11 cellular contexts compared by ENCODE assay signal in the genomic region with DNA sequence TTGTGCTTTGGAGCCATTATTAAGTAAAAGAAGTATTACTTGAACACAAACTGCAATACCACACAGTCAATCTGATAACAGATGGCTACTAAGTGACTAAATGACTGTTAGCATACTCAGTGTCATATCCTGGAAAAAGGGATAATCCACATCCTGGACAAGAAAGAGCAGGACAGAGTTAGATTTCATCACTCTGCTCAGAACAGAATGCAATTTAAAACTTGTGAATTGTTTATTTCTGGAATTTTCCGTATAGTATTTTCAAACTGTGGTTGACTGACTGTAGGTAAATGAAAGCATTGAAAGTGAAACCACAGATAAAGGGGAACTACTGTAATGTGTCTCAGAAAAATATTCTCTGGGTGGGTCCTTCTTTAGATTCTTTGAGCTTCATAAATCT.
DNase-seq lines count a peak whose midpoint lies in the region; ATAC-seq, FAIRE-seq and TF ChIP-seq lines count a peak whose summit lies in the region.
"Had no signal": no experiment of that assay in that cellular context is flagged by ENCODE, and none has a peak within 500 bp of the region (broad histone marks: within the 10 kb centered on the region; RNA-seq: fewer than 3 reads in every experiment).

No MANE protein-coding gene starts in this region.

- ATAC-seq in GM19025 (IDR thresholded peaks at IDR 0.05; ENCODE audit: low read depth, unreplicated experiment), result peak; percentile 85
- ATAC-seq in GM21786 (IDR thresholded peaks at IDR 0.05; ENCODE audit: unreplicated experiment), result peak; percentile 92
- peak; percentile 87 for ATAC-seq in HG03280 (IDR thresholded peaks at IDR 0.05; ENCODE audit: unreplicated experiment)
- ATAC-seq in GM12878, result peak; percentile 95
- ATAC-seq in HepG2, result no peak
- ATAC-seq: activated T-helper 17 cell treated with anti-CD3 and anti-CD28 coated beads, Interleukin-2, amount 50 U/mL, for 72 hours; gastroesophageal sphincter had no signal

- H3K4me2 ChIP-seq in GM12878 (ENCODE audit: control insufficient read depth, insufficient read depth), result peak overlapping the region; percentile 70
- no peak overlapping the region for H3K4me2 ChIP-seq in HepG2 (ENCODE audit: low read depth, low read length)

- no peak for TF ChIP-seq POLR2A in GM12878 (IDR thresholded peaks at IDR 0.05; ENCODE audit: low read depth, low read length)
- TF ChIP-seq POLR2A in HepG2 (IDR thresholded peaks at IDR 0.05; ENCODE audit: insufficient read depth in 1 of 2, low read depth in 2 of 2, low read length in 2 of 2), result no peak
- TF ChIP-seq POLR2A in breast epithelium (IDR thresholded peaks at IDR 0.05), result no peak

- H3K4me3 ChIP-seq in GM12878 (0 out of 2 replicates have a peak overlapping the region, but pooled peaks have one; percentile 51), HepG2 (replicated peaks in 1 of 3; ENCODE audit: insufficient read depth in 1 of 3, low read depth in 2 of 3, low read length in 3 of 3) (no peak overlapping the region), dorsolateral prefrontal cortex (no peak overlapping the region), breast epithelium (no peak overlapping the region)
- H3K4me3 ChIP-seq: gastroesophageal sphincter, right atrium auricular region had no signal

- SMC1A ChIA-PET in GM12878 (lab: Charles Lee; ENCODE audit: uncharacterized antibody, unreplicated experiment), result no interaction called here

- RAD21 ChIA-PET in GM12878 (lab: Charles Lee; ENCODE audit: unreplicated experiment), result no interaction called here

- H3K4me3 Mint-ChIP-seq in activated CD4-positive, alpha-beta memory T cell treated with anti-CD3 and anti-CD28 coated beads for 36 hours, result no peak overlapping the region
- H3K4me3 Mint-ChIP-seq: activated T-helper 17 cell treated with anti-CD3 and anti-CD28 coated beads, Interleukin-2, amount 50 U/mL, for 72 hours had no signal

- no peak overlapping the region for H3K27ac Mint-ChIP-seq in activated CD4-positive, alpha-beta memory T cell treated with anti-CD3 and anti-CD28 coated beads for 36 hours
- H3K27ac Mint-ChIP-seq: activated T-helper 17 cell treated with anti-CD3 and anti-CD28 coated beads, Interleukin-2, amount 50 U/mL, for 72 hours had no signal

- no peak for TF ChIP-seq RAD21 in GM12878 (IDR thresholded peaks at IDR 0.05; ENCODE audit: insufficient read depth, low read depth, low read length)
- no peak for TF ChIP-seq RAD21 in HepG2 (CRISPR knock-in tag; IDR thresholded peaks at IDR 0.05)

- peaks cover 5% of the 10 kb centered on the region for H3K36me3 Mint-ChIP-seq in activated CD4-positive, alpha-beta memory T cell treated with anti-CD3 and anti-CD28 coated beads for 36 hours

- H3K9me3 ChIP-seq in GM12878 (replicated peaks; ENCODE audit: control insufficient read depth, insufficient read depth, low read length) (no peaks in the 10 kb centered on the region; the same call in 2 of the 3 replicates), HepG2 (ENCODE audit: low read length) (no peaks in the 10 kb centered on the region), breast epithelium (peaks cover 9 to 39% of the 10 kb centered on the region in 2 donors)

- POLR2A ChIA-PET in GM12878 (lab: Charles Lee), result no interaction called here
- POLR2A ChIA-PET in HepG2 (lab: Yijun Ruan, JAX), result no interaction called here
- POLR2A ChIA-PET in activated CD4-positive, alpha-beta memory T cell treated with anti-CD3 and anti-CD28 coated beads for 36 hours (lab: Charles Lee), result no interaction called here

- 9% methylated on average over 1 of the region's 1 CpG for WGBS in GM12878 (ENCODE audit: insufficient coverage, insufficient replicate concordance, low lambda C conversion rate, missing lambda C conversion rate)
- WGBS in HepG2 (ENCODE audit: low lambda C conversion rate), result 91% methylated on average over 1 of the region's 1 CpG

- peak; percentile 86 for FAIRE-seq in GM12878 (lab: Jason Lieb, UNC)
- no peak for FAIRE-seq in HepG2 (lab: Jason Lieb, UNC)

- in situ Hi-C loops in GM12878 (cut with MboI) (no loop called here), HepG2 (cut with HindIII; ENCODE audit: extremely low pct_ligation_motif_present, low pct_unique_long_range_greater_than_20kb) (no loop called here)

- H3K9ac ChIP-seq in GM12878 (ENCODE audit: control insufficient read depth, insufficient read depth, low read length) (no peak overlapping the region), HepG2 (ENCODE audit: insufficient read depth, low read depth, low read length) (no peak overlapping the region)

- DNase-seq in GM12878 (ENCODE audit: low read depth, low spot score) (no peak), HepG2 (ENCODE audit: low spot score) (no peak), dorsolateral prefrontal cortex (no peak), breast epithelium (ENCODE audit: low spot score in 2 of 2) (no peak)
- DNase-seq in activated CD4-positive, alpha-beta memory T cell treated with anti-CD3 and anti-CD28 coated beads for 36 hours, result no peak

- H3K27me3 ChIP-seq in GM12878 (replicated peaks in 1 of 2; ENCODE audit: control insufficient read depth in 2 of 2, insufficient read depth in 2 of 2, low read length in 1 of 2) (no peaks in the 10 kb centered on the region), HepG2 (ENCODE audit: control insufficient read depth in 1 of 2, insufficient read depth in 2 of 2, low read length in 2 of 2) (no peaks in the 10 kb centered on the region), dorsolateral prefrontal cortex (no peaks in the 10 kb centered on the region), breast epithelium (no peaks in the 10 kb centered on the region)
- H3K27me3 ChIP-seq: gastroesophageal sphincter, right atrium auricular region had no signal

- H3K36me3 ChIP-seq in GM12878 (ENCODE audit: control insufficient read depth in 2 of 2, insufficient read depth in 2 of 2, low read length in 1 of 2), result no peaks in the 10 kb centered on the region
- no peaks in the 10 kb centered on the region for H3K36me3 ChIP-seq in HepG2 (replicated peaks in 1 of 2; ENCODE audit: control insufficient read depth in 1 of 2, insufficient read depth in 2 of 2, low read length in 2 of 2)
- H3K36me3 ChIP-seq in breast epithelium, result no peaks in the 10 kb centered on the region
- H3K36me3 ChIP-seq: gastroesophageal sphincter, right atrium auricular region had no signal

- H3K27ac ChIP-seq in GM12878 (ENCODE audit: control insufficient read depth, insufficient read depth), result no peak overlapping the region; the same call in 1 of the 2 replicates
- no peak overlapping the region for H3K27ac ChIP-seq in HepG2 (ENCODE audit: extremely low read length, insufficient read depth, low read length)
- H3K27ac ChIP-seq in dorsolateral prefrontal cortex, result no peak overlapping the region
- H3K27ac ChIP-seq in breast epithelium, result no peak overlapping the region
- H3K27ac ChIP-seq: gastroesophageal sphincter, right atrium auricular region had no signal

- H3K79me2 ChIP-seq in GM12878 (ENCODE audit: control insufficient read depth, insufficient read depth, low read length), result no peaks in the 10 kb centered on the region
- no peaks in the 10 kb centered on the region for H3K79me2 ChIP-seq in HepG2 (ENCODE audit: insufficient read depth, low read length)

- no peaks in the 10 kb centered on the region for H3K27me3 Mint-ChIP-seq in activated CD4-positive, alpha-beta memory T cell treated with anti-CD3 and anti-CD28 coated beads for 36 hours
- H3K27me3 Mint-ChIP-seq: activated T-helper 17 cell treated with anti-CD3 and anti-CD28 coated beads, Interleukin-2, amount 50 U/mL, for 72 hours had no signal

- H3K4me1 Mint-ChIP-seq in activated CD4-positive, alpha-beta memory T cell treated with anti-CD3 and anti-CD28 coated beads for 36 hours (ENCODE audit: low read depth), result no peaks in the 10 kb centered on the region
- H3K4me1 Mint-ChIP-seq: activated T-helper 17 cell treated with anti-CD3 and anti-CD28 coated beads, Interleukin-2, amount 50 U/mL, for 72 hours had no signal

- intact Hi-C loops in GM12878 (cut with micrococcal nuclease; ENCODE audit: unreplicated experiment), result no loop called here
- intact Hi-C loops in HepG2 (cut with micrococcal nuclease; ENCODE audit: unreplicated experiment), result no loop called here
- intact Hi-C loops in dorsolateral prefrontal cortex (cut with DNase I), result no loop called here
- intact Hi-C loops in breast epithelium (cut with DNase I; ENCODE audit: low total_unique reads), result no loop called here
- intact Hi-C loops in activated CD4-positive, alpha-beta memory T cell treated with anti-CD3 and anti-CD28 coated beads for 36 hours (cut with micrococcal nuclease), result no loop called here

- TF ChIP-seq EP300 in GM12878 (IDR thresholded peaks at IDR 0.05; ENCODE audit: borderline replicate concordance in 1 of 2, control insufficient read depth in 1 of 2, low read depth in 2 of 2, low read length in 2 of 2) (no peak), HepG2 (IDR thresholded peaks at IDR 0.05; ENCODE audit: low read depth in 2 of 2, low read length in 2 of 2) (no peak), HepG2 (CRISPR knock-in tag; IDR thresholded peaks at IDR 0.05; ENCODE audit: borderline replicate concordance) (no peak)

- H3K4me1 ChIP-seq in GM12878 (ENCODE audit: control insufficient read depth, insufficient read depth, low read length) (peaks cover 6% of the 10 kb centered on the region; the same call in 1 of the 2 replicates), HepG2 (ENCODE audit: insufficient read depth, low read length) (peaks cover 17% of the 10 kb centered on the region), breast epithelium (no peaks in the 10 kb centered on the region)
- H3K4me1 ChIP-seq: gastroesophageal sphincter, right atrium auricular region had no signal

- H4K20me1 ChIP-seq in GM12878 (ENCODE audit: control insufficient read depth, insufficient read depth) (no peaks in the 10 kb centered on the region), HepG2 (ENCODE audit: insufficient read depth, low read length) (no peaks in the 10 kb centered on the region)

- H3K9me3 Mint-ChIP-seq in activated CD4-positive, alpha-beta memory T cell treated with anti-CD3 and anti-CD28 coated beads for 36 hours, result peaks cover 12% of the 10 kb centered on the region

- BruUV-seq in GM12878 (replicated peaks; lab: Mats Ljungman, UMichigan), result no TSS peak
- no TSS peak for BruUV-seq in HepG2 (replicated peaks; lab: Mats Ljungman, UMichigan)

- TF ChIP-seq CTCF in GM12878 (IDR thresholded peaks at IDR 0.05 in 2 of 3, conservative IDR thresholded peaks at IDR 0.05 in 1 of 3; ENCODE audit: control insufficient read depth in 2 of 3, extremely low read depth in 1 of 3, insufficient read depth in 1 of 3, low read depth in 3 of 3, low read length in 3 of 3) (no peak), HepG2 (CRISPR knock-in tag; IDR thresholded peaks at IDR 0.05) (no peak), dorsolateral prefrontal cortex (IDR thresholded peaks at IDR 0.05 in 54 of 56, conservative IDR thresholded peaks at IDR 0.05 in 2 of 56; ENCODE audit: low read depth in 1 of 56, partially characterized antibody in 56 of 56) (no peak), breast epithelium (IDR thresholded peaks at IDR 0.05) (no peak)

- H2AFZ ChIP-seq in GM12878 (ENCODE audit: control insufficient read depth, low read depth, low read length), result peak overlapping the region; percentile 15; the same call in 1 of the 2 replicates
- no peak overlapping the region for H2AFZ ChIP-seq in HepG2 (ENCODE audit: low read length)

- CTCF ChIA-PET in GM12878 (lab: Yijun Ruan, JAX) (interaction anchor here (1.0 kb wide), 1 partner anchor 554 kb away, joined by 3 read pairs; no protein-coding TSS in a partner anchor), HepG2 (lab: Yijun Ruan, JAX; ENCODE audit: low intra/inter-chr PET ratio, low total read pairs) (no interaction called here)
- CTCF ChIA-PET in activated CD4-positive, alpha-beta memory T cell treated with anti-CD3 and anti-CD28 coated beads for 36 hours (lab: Charles Lee), result no interaction called here
